8 cellular contexts compared by ENCODE assay signal in genomic region chr16:18789850-18790706, GRCh38. TPM values are rescaled to one million over a fixed set of nuclear protein-coding genes. Genes with fewer than 3 reads are reported as not detected.
DNase-seq lines count a peak whose midpoint lies in the region; ATAC-seq, FAIRE-seq and TF ChIP-seq lines count a peak whose summit lies in the region.

Gene RPS15A, minus strand, starts transcription at chr16:18790334. Its CDS starts 1,221 bp downstream, at chr16:18789113.

- peaks cover 8% of the 10 kb centered on the region; the same call in 1 of the 2 replicates for H3K4me1 ChIP-seq in BE2C

- DNase-seq in BE2C (peak; percentile 95), GM19240 (ENCODE audit: insufficient read length, low spot score) (peak; percentile 69), NCI-H526 (lab: John Stamatoyannopoulos, UW) (peak; percentile 95 to 96)
- DNase-seq in activated CD4-positive, alpha-beta T cell treated with anti-CD3 and anti-CD28 coated beads for 48 hours = peak; percentile 95
- DNase-seq in stimulated activated CD4-positive, alpha-beta T cell treated with anti-CD3 and anti-CD28 coated beads, Interleukin-1b, Interleukin-23, amount 100 ng/mL, for 4 hours (ENCODE audit: low read depth in 2 of 2) = peak; percentile 76 to 87

- peak; percentile 14 for FAIRE-seq in colon (lab: Jason Lieb, UNC)

- peaks cover 82% of the 10 kb centered on the region for H3K36me3 ChIP-seq in BE2C

- no peaks in the 10 kb centered on the region for H3K9me3 ChIP-seq in BE2C

- H3K27me3 ChIP-seq in BE2C = no peaks in the 10 kb centered on the region
- no peaks in the 10 kb centered on the region for H3K27me3 ChIP-seq in layer of hippocampus (ENCODE audit: control insufficient read depth, insufficient read depth, low read length)

- TF ChIP-seq CTCF in BE2C (IDR thresholded peaks at IDR 0.05; ENCODE audit: low read depth, low read length) = no peak

- peak within 1 kb of the TSS; percentile 66 for H3K27ac ChIP-seq in layer of hippocampus (ENCODE audit: low read depth, low read length)

- ATAC-seq in HG03460 (IDR thresholded peaks at IDR 0.05; ENCODE audit: unreplicated experiment) = peak; percentile 87

- H3K4me3 ChIP-seq in BE2C (ENCODE audit: low read depth, low read length) = peak within 1 kb of the TSS; percentile 89

RNA-seq across cellular contexts. Expression of gene RPS15A, which starts in this region (rescaled TPM):
- 1,076 TPM for polyA plus RNA-seq in BE2C (2012; ENCODE audit: insufficient read depth, insufficient read length, low read depth)

Comparison
In these comparisons a context has a peak if more than half of its experiments do, and no peak if none do; other contexts are left out.
1. Peak in every context shown above with its lines: DNase-seq, ATAC-seq, H3K4me3 ChIP-seq and H3K27ac ChIP-seq.